ENCODE assay signal across 1 cellular context in the genomic region with DNA sequence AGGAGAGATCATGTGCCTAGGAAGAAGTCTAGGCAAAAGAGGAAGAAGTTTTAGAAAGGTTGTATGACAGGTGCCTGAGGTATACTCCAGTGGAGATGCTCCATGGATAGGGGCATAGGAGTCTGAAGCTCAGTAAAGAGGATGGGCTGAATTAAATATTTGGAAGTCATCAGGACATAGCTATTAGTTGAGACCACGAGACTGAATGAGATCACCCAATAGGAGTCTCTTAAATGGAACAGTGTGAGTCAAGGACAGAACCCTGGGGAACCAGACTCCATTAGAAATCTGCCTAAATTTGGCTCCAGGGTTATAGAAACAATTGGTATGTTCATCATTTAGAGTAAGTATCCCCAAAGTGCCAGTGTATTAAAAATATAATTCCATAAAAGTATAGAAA.
TF ChIP-seq lines count a peak whose summit lies in the region.

No MANE protein-coding gene starts in this region.

TF ChIP-seq in A549, 52 proteins besides CTCF, POLR2A, EP300 and RAD21:
- TF ChIP-seq JUNB (IDR thresholded peaks at IDR 0.05) (no peak), ESRRA (IDR thresholded peaks at IDR 0.05; ENCODE audit: borderline replicate concordance, low read length) (no peak)
